Comparison of ENCODE assay signal across 2 cellular contexts in the genomic region with DNA sequence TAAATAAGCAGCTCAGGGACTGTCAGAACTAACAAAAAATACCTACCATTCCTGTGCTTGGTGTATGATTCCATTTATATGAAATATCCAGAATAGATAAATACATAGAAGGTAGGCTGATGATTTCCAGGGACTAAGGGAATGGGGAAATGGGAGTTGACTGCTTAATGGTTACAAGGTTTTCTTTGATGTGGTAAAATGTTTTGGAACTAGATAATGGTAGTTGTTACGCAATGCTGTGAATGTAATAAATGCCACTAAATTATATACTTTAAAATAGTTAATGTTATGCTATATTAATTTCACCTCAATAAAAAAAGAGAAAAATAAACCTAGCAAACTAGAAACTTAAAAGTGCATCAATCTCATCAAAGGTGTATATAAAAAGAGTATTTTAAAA.
A peak's percentile ranks its signal among the peaks of the same experiment; 100 is the strongest.
TF ChIP-seq lines count a peak whose summit lies in the region.

No MANE protein-coding gene starts in this region.

TF ChIP-seq in IMR-90, 13 proteins besides CTCF, POLR2A, EP300 and RAD21:
- TF ChIP-seq MXI1 (IDR thresholded peaks at IDR 0.05; ENCODE audit: borderline replicate concordance, low read depth, low read length) (no peak), CEBPB (IDR thresholded peaks at IDR 0.05; ENCODE audit: low read depth, low read length) (peak; percentile 80), RFX5 (IDR thresholded peaks at IDR 0.05; ENCODE audit: low read depth, low read length) (no peak)

TF ChIP-seq in H1, 55 proteins besides CTCF, POLR2A, EP300 and RAD21:
- TF ChIP-seq, protein P1, sequence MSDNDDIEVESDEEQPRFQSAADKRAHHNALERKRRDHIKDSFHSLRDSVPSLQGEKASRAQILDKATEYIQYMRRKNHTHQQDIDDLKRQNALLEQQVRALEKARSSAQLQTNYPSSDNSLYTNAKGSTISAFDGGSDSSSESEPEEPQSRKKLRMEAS (IDR thresholded peaks at IDR 0.05) = no peak
- TF ChIP-seq CEBPB (IDR thresholded peaks at IDR 0.05; ENCODE audit: low read depth, low read length) (peak; percentile 87; the same call in 1 of the 2 replicates), SP4 (IDR thresholded peaks at IDR 0.05; ENCODE audit: low read length) (no peak)
